ENCODE assay signal across 19 cellular contexts in the genomic region with DNA sequence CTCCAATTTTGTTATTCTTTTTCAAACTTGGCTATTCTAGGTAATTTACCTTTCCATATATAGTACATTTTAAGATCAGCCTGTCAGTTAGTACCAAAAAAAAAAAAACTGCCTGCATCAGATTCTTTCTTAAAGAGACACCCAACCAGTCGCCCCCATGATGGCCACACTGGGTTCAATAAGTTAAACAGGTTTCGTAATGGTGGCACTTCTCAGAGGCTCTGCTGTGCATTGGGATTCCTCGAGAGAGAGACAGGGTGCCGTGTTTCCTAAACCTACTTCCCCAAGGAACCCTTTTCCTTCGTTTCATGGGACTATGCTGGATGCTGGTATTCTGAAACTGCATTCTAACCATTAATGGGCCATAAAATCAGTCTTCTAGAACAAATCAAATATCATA. TPM values are rescaled to one million over a fixed set of nuclear protein-coding genes. Genes with fewer than 3 reads are reported as not detected.
DNase-seq lines count a peak whose midpoint lies in the region; ATAC-seq and TF ChIP-seq lines count a peak whose summit lies in the region.
"Had no signal": no experiment of that assay in that cellular context is flagged by ENCODE, and none has a peak within 500 bp of the region (broad histone marks: within the 10 kb centered on the region; RNA-seq: fewer than 3 reads in every experiment).

No MANE protein-coding gene starts in this region.

- DNase-seq in activated CD8-positive, alpha-beta memory T cell treated with anti-CD3 and anti-CD28 coated beads for 24 hours: peak; percentile 13
- DNase-seq in activated CD8-positive, alpha-beta memory T cell treated with anti-CD3 and anti-CD28 coated beads, Interleukin-2, amount 50 U/mL, for 4 hours: no peak
- DNase-seq in mesenteric fat pad (ENCODE audit: low spot score): peak; percentile 11
- DNase-seq in spleen: peak; percentile 7
- DNase-seq in activated effector memory CD4-positive, alpha-beta T cell treated with anti-CD3 and anti-CD28 coated beads, Interleukin-2, amount 50 U/mL, for 16 hours: no peak
- DNase-seq in H7: no peak
- no peak for DNase-seq in activated CD8-positive, alpha-beta T cell treated with anti-CD3 and anti-CD28 coated beads, Interleukin-2, amount 10 ng/mL, durations not matched to agents 7 days and 5 days
- DNase-seq: AML-193; CD4-positive, alpha-beta memory T cell; DMS153; DMS79; GDM1; HFFc6 had no signal

- no peak for TF ChIP-seq CTCF in spleen (IDR thresholded peaks at IDR 0.05 in 8 of 11, conservative IDR thresholded peaks at IDR 0.05 in 3 of 11)

- intact Hi-C loops in spleen (cut with DNase I; ENCODE audit: low total_unique reads): no loop called here

- no peaks in the 10 kb centered on the region for H3K36me3 ChIP-seq in spleen
- no peaks in the 10 kb centered on the region for H3K36me3 ChIP-seq in H7 (replicated peaks; ENCODE audit: control insufficient read depth, insufficient read depth, low read length)

- H3K27me3 ChIP-seq in spleen (replicated peaks in 1 of 7) (no peaks in the 10 kb centered on the region), H7 (ENCODE audit: control insufficient read depth, insufficient read depth, low read length) (no peaks in the 10 kb centered on the region)

- ATAC-seq in activated CD8-positive, alpha-beta T cell treated with anti-CD3 and anti-CD28 coated beads, Interleukin-2, amount 10 ng/mL, durations not matched to agents 7 days and 5 days: no peak
- ATAC-seq: A549, GM23338, HCT116, HepG2 had no signal

- H3K9me3 Mint-ChIP-seq in activated CD8-positive, alpha-beta T cell treated with anti-CD3 and anti-CD28 coated beads, Interleukin-2, amount 10 ng/mL, durations not matched to agents 7 days and 5 days (ENCODE audit: insufficient read depth): no peaks in the 10 kb centered on the region
- H3K9me3 Mint-ChIP-seq: CD14-positive monocyte; CD4-positive, alpha-beta memory T cell; GM23338; HFFc6 had no signal

- H3K4me1 ChIP-seq in spleen: peaks cover 7 to 34% (median 30%) of the 10 kb centered on the region in 6 donors

- CTCF ChIA-PET in activated CD8-positive, alpha-beta T cell treated with anti-CD3 and anti-CD28 coated beads, Interleukin-2, amount 10 ng/mL, durations not matched to agents 7 days and 5 days (lab: Charles Lee): no interaction called here

- no peaks in the 10 kb centered on the region for H3K9me3 ChIP-seq in spleen
- H3K9me3 ChIP-seq: A549 had no signal

- H3K4me3 ChIP-seq in spleen: no peak overlapping the region
- no peak overlapping the region for H3K4me3 ChIP-seq in H7 (ENCODE audit: insufficient read depth, low read depth, low read length)
- H3K4me3 ChIP-seq: A549, GM23338 had no signal

- H3K27ac Mint-ChIP-seq in activated CD8-positive, alpha-beta T cell treated with anti-CD3 and anti-CD28 coated beads, Interleukin-2, amount 10 ng/mL, durations not matched to agents 7 days and 5 days: no peak overlapping the region
- H3K27ac Mint-ChIP-seq: CD14-positive monocyte; CD4-positive, alpha-beta memory T cell; GM23338; HFFc6 had no signal

- no peak overlapping the region for H3K27ac ChIP-seq in spleen
- H3K27ac ChIP-seq: 22Rv1, A549 had no signal

- peaks cover 3% of the 10 kb centered on the region for H3K27me3 Mint-ChIP-seq in activated CD8-positive, alpha-beta T cell treated with anti-CD3 and anti-CD28 coated beads, Interleukin-2, amount 10 ng/mL, durations not matched to agents 7 days and 5 days (ENCODE audit: low read depth)
- H3K27me3 Mint-ChIP-seq: CD4-positive, alpha-beta memory T cell had no signal

- 84 to 94% (median 86%) methylated on average over 5 of the region's 5 CpGs for WGBS in spleen, 5 donors

- TF ChIP-seq POLR2A in spleen (IDR thresholded peaks at IDR 0.05): no peak

- no peak overlapping the region for H3K4me3 Mint-ChIP-seq in activated CD8-positive, alpha-beta T cell treated with anti-CD3 and anti-CD28 coated beads, Interleukin-2, amount 10 ng/mL, durations not matched to agents 7 days and 5 days
- H3K4me3 Mint-ChIP-seq: CD14-positive monocyte; CD4-positive, alpha-beta memory T cell; GM23338; HFFc6 had no signal

- H3K4me1 Mint-ChIP-seq in activated CD8-positive, alpha-beta T cell treated with anti-CD3 and anti-CD28 coated beads, Interleukin-2, amount 10 ng/mL, durations not matched to agents 7 days and 5 days (ENCODE audit: low read depth): peaks cover 26% of the 10 kb centered on the region

- H3K36me3 Mint-ChIP-seq in activated CD8-positive, alpha-beta T cell treated with anti-CD3 and anti-CD28 coated beads, Interleukin-2, amount 10 ng/mL, durations not matched to agents 7 days and 5 days (ENCODE audit: low read depth): no peaks in the 10 kb centered on the region
- H3K36me3 Mint-ChIP-seq: CD14-positive monocyte; CD4-positive, alpha-beta memory T cell had no signal

- POLR2A ChIA-PET in activated CD8-positive, alpha-beta T cell treated with anti-CD3 and anti-CD28 coated beads, Interleukin-2, amount 10 ng/mL, durations not matched to agents 7 days and 5 days (lab: Charles Lee): no interaction called here

RNA-seq across cellular contexts. Expression of a gene that starts 37.4 kb away (rescaled TPM):
- 2.1 TPM for total RNA-seq in mesenteric fat pad
- total RNA-seq in spleen: 10 to 100 TPM; 32.3 to 55.7 (median 50.1) TPM
- 100 to 1,000 TPM in 2 of 3 donors, 10 to 100 TPM in 1; 76.9 to 165 (median 103) TPM for polyA plus RNA-seq in spleen
- not detected in 2 replicates for total RNA-seq in H7 (2014; rRNA removed; shearing (Covaris generic))
- 1 to 10 TPM in 1 of 2 experiments, under 1 TPM in 1; 0.82 to 1.2 TPM for total RNA-seq in activated CD8-positive, alpha-beta T cell treated with anti-CD3 and anti-CD28 coated beads, Interleukin-2, amount 10 ng/mL, durations not matched to agents 7 days and 5 days
- total RNA-seq: CD4-positive, alpha-beta memory T cell; GM23338; HepG2 had no signal
- polyA plus RNA-seq: CD4-positive, alpha-beta memory T cell; GM23338; HepG2 had no signal

RNA-seq across cellular contexts. Expression of a gene that starts 46.6 kb away (rescaled TPM):
- total RNA-seq in mesenteric fat pad: 39.1 TPM
- total RNA-seq in spleen: 10 to 100 TPM; 40.5 to 59.7 (median 44.3) TPM
- polyA plus RNA-seq in spleen: 10 to 100 TPM; 18.8 to 28.1 (median 22.0) TPM
- 66.4 and 85.8 TPM in 2 replicates for total RNA-seq in H7 (2014; rRNA removed; shearing (Covaris generic))
- total RNA-seq in activated CD8-positive, alpha-beta T cell treated with anti-CD3 and anti-CD28 coated beads, Interleukin-2, amount 10 ng/mL, durations not matched to agents 7 days and 5 days: 10 to 100 TPM; 48.4 to 53.3 TPM

Comparison
In these comparisons a context has a peak if more than half of its experiments do, and no peak if none do; other contexts are left out.
1. DNase-seq: peak in activated CD8-positive, alpha-beta memory T cell treated with anti-CD3 and anti-CD28 coated beads for 24 hours (single experiment), mesenteric fat pad (single experiment) and spleen (single experiment); none in activated CD8-positive, alpha-beta memory T cell treated with anti-CD3 and anti-CD28 coated beads, Interleukin-2, amount 50 U/mL, for 4 hours (single experiment), activated effector memory CD4-positive, alpha-beta T cell treated with anti-CD3 and anti-CD28 coated beads, Interleukin-2, amount 50 U/mL, for 16 hours (single experiment), H7 (single experiment) and activated CD8-positive, alpha-beta T cell treated with anti-CD3 and anti-CD28 coated beads, Interleukin-2, amount 10 ng/mL, durations not matched to agents 7 days and 5 days (single experiment).
2. RNA of a gene that starts 37.4 kb away (total RNA-seq): 32.3 to 55.7 TPM in spleen; 2.1 TPM in mesenteric fat pad (single experiment), 0.82 to 1.2 TPM in activated CD8-positive, alpha-beta T cell treated with anti-CD3 and anti-CD28 coated beads, Interleukin-2, amount 10 ng/mL, durations not matched to agents 7 days and 5 days and not detected in H7; every median in the first group is over 10 times any median in the second.